9 cellular contexts compared by ENCODE assay signal in genomic region chr1:2547210-2548067, GRCh38. TPM values are rescaled to one million over a fixed set of nuclear protein-coding genes. Genes with fewer than 3 reads are reported as not detected.
A peak's percentile ranks its signal among the peaks of the same experiment; 100 is the strongest.
DNase-seq lines count a peak whose midpoint lies in the region; ATAC-seq, FAIRE-seq and TF ChIP-seq lines count a peak whose summit lies in the region.
"Had no signal": no experiment of that assay in that cellular context is flagged by ENCODE, and none has a peak within 500 bp of the region (broad histone marks: within the 10 kb centered on the region; RNA-seq: fewer than 3 reads in every experiment).

No MANE protein-coding gene starts in this region.

- in situ Hi-C loops in gastrocnemius medialis (cut with MboI; ENCODE audit: low sequenced_read_pairs in 4 of 4), result loop anchor here (10.0 to 25.0 kb wide), 2 partner anchors 133 to 335 kb away; partner anchors contain the start of gene PEX10 (in 4 of the 4)

- peaks cover 8% of the 10 kb centered on the region for H3K4me1 ChIP-seq in Caco-2
- H3K4me1 ChIP-seq in gastrocnemius medialis, result peaks cover 14 to 35% of the 10 kb centered on the region in 2 donors

- no peak for FAIRE-seq in GM19239 (lab: Jason Lieb, UNC)

- H3K9me3 Mint-ChIP-seq in Caco-2 (ENCODE audit: unreplicated experiment), result no peaks in the 10 kb centered on the region
- H3K9me3 Mint-ChIP-seq in activated CD4-positive, alpha-beta T cell treated with anti-CD3 and anti-CD28 coated beads, Interleukin-2, amount 10 ng/mL, durations not matched to agents 7 days and 5 days, result no peaks in the 10 kb centered on the region

- CTCF ChIA-PET in Caco-2 (lab: Charles Lee), result interaction anchor here (0.6 to 1.4 kb wide), 4 partner anchors 13 to 133 kb away, joined by 3 to 6 read pairs (median 4); partner anchors contain the start of gene PANK4
- CTCF ChIA-PET in activated CD4-positive, alpha-beta T cell treated with anti-CD3 and anti-CD28 coated beads, Interleukin-2, amount 10 ng/mL, durations not matched to agents 7 days and 5 days (lab: Charles Lee), result interaction anchor here (0.7 to 4.5 kb wide), 18 partner anchors 9 to 356 kb away, joined by 3 to 36 read pairs (median 5); partner anchors contain the start of genes FAAP20, PANK4, PEX10 and PRXL2B

- H3K36me3 Mint-ChIP-seq in Caco-2 (ENCODE audit: insufficient read depth, unreplicated experiment), result peaks cover 6% of the 10 kb centered on the region
- H3K36me3 Mint-ChIP-seq in activated CD4-positive, alpha-beta T cell treated with anti-CD3 and anti-CD28 coated beads, Interleukin-2, amount 10 ng/mL, durations not matched to agents 7 days and 5 days (ENCODE audit: low read depth), result no peaks in the 10 kb centered on the region

- H3K36me3 ChIP-seq in Caco-2 (ENCODE audit: control insufficient read depth, insufficient read depth, low read length) (no peaks in the 10 kb centered on the region), gastrocnemius medialis (no peaks in the 10 kb centered on the region)

- peak overlapping the region; percentile 85 for H3K4me3 Mint-ChIP-seq in Caco-2 (ENCODE audit: unreplicated experiment)
- H3K4me3 Mint-ChIP-seq in activated CD4-positive, alpha-beta T cell treated with anti-CD3 and anti-CD28 coated beads, Interleukin-2, amount 10 ng/mL, durations not matched to agents 7 days and 5 days, result peak overlapping the region; percentile 87

- POLR2A ChIA-PET in Caco-2 (lab: Charles Lee), result interaction anchor here (0.6 kb wide), 1 partner anchor 21 kb away, joined by 8 read pairs; the partner anchor contains the start of gene PANK4
- POLR2A ChIA-PET in activated CD4-positive, alpha-beta T cell treated with anti-CD3 and anti-CD28 coated beads, Interleukin-2, amount 10 ng/mL, durations not matched to agents 7 days and 5 days (lab: Charles Lee), result interaction anchor here (1.1 to 2.1 kb wide), 3 partner anchors 9 to 133 kb away, joined by 3 to 7 read pairs (median 5); partner anchors contain the start of gene TNFRSF14

- BruUV-seq in Caco-2 (replicated peaks; lab: Mats Ljungman, UMichigan), result no TSS peak

- peak; percentile 2 for ATAC-seq in HG03432 (IDR thresholded peaks at IDR 0.05; ENCODE audit: unreplicated experiment)
- peak in 1 of 2 donors; percentile 2 for ATAC-seq in gastrocnemius medialis
- ATAC-seq in HG03342 (IDR thresholded peaks at IDR 0.05; ENCODE audit: unreplicated experiment), result no peak

- H3K27ac ChIP-seq in gastrocnemius medialis, result peak overlapping the region; percentile 86 to 94 (median 88)

- TF ChIP-seq CTCF in Caco-2 (IDR thresholded peaks at IDR 0.05; ENCODE audit: insufficient read depth in 1 of 2, low read depth in 1 of 2, low read length in 1 of 2, severe bottlenecking in 1 of 2, unreplicated experiment in 1 of 2) (no peak), fibroblast of villous mesenchyme (IDR thresholded peaks at IDR 0.05; ENCODE audit: insufficient read depth, low read depth, low read length) (no peak), gastrocnemius medialis (IDR thresholded peaks at IDR 0.05 in 4 of 5, conservative IDR thresholded peaks at IDR 0.05 in 1 of 5) (no peak)

- H3K4me3 ChIP-seq in Caco-2 (ENCODE audit: low read depth, low read length) (peak overlapping the region; percentile 65), fibroblast of villous mesenchyme (ENCODE audit: low read depth, low read length) (peak overlapping the region; percentile 64), gastrocnemius medialis (peak overlapping the region; percentile 53 to 63 (median 56))

- no peak overlapping the region for H3K27ac Mint-ChIP-seq in Caco-2 (ENCODE audit: unreplicated experiment)
- H3K27ac Mint-ChIP-seq in activated CD4-positive, alpha-beta T cell treated with anti-CD3 and anti-CD28 coated beads, Interleukin-2, amount 10 ng/mL, durations not matched to agents 7 days and 5 days, result peak overlapping the region; percentile 97

- DNase-seq in Caco-2 (no peak), fibroblast of villous mesenchyme (ENCODE audit: low read depth) (no peak), gastrocnemius medialis (no peak), GM19239 (ENCODE audit: insufficient read length, low spot score) (no peak), Kasumi-1 (lab: John Stamatoyannopoulos, UW) (no peak)
- peak; percentile 63 for DNase-seq in activated CD4-positive, alpha-beta T cell treated with anti-CD3 and anti-CD28 coated beads, Interleukin-2, amount 10 ng/mL, durations not matched to agents 7 days and 5 days

- no peaks in the 10 kb centered on the region for H3K4me1 Mint-ChIP-seq in Caco-2 (ENCODE audit: low read depth, unreplicated experiment)
- H3K4me1 Mint-ChIP-seq in activated CD4-positive, alpha-beta T cell treated with anti-CD3 and anti-CD28 coated beads, Interleukin-2, amount 10 ng/mL, durations not matched to agents 7 days and 5 days, result peaks cover 37% of the 10 kb centered on the region

- no peaks in the 10 kb centered on the region for H3K27me3 Mint-ChIP-seq in Caco-2 (ENCODE audit: insufficient read depth, unreplicated experiment)
- H3K27me3 Mint-ChIP-seq in activated CD4-positive, alpha-beta T cell treated with anti-CD3 and anti-CD28 coated beads, Interleukin-2, amount 10 ng/mL, durations not matched to agents 7 days and 5 days, result no peaks in the 10 kb centered on the region

- H3K27me3 ChIP-seq in Caco-2 (replicated peaks; ENCODE audit: control insufficient read depth, insufficient read depth, low read length) (no peaks in the 10 kb centered on the region), gastrocnemius medialis (peaks cover 10 to 26% (median 25%) of the 10 kb centered on the region in 3 donors)

- TF ChIP-seq POLR2A in gastrocnemius medialis (IDR thresholded peaks at IDR 0.05), result peak in 1 of 2 donors; percentile 5

- H3K9me3 ChIP-seq in Caco-2 (no peaks in the 10 kb centered on the region), gastrocnemius medialis (no peaks in the 10 kb centered on the region)

- intact Hi-C loops in Caco-2 (cut with micrococcal nuclease; ENCODE audit: unreplicated experiment) (loop anchor here (1.0 kb wide), 1 partner anchor 133 kb away; no protein-coding TSS in a partner anchor), gastrocnemius medialis (cut with DNase I; ENCODE audit: low total_unique reads) (loop anchor here (1.0 to 10.0 kb wide), 5 partner anchors 19 to 350 kb away; no protein-coding TSS in a partner anchor)

RNA-seq across cellular contexts. Expression of gene TNFRSF14, which starts 8.7 kb away (rescaled TPM):
- total RNA-seq in Caco-2 (2022) (1.5 and 3.2 TPM in 2 replicates), fibroblast of villous mesenchyme (17.7 and 24.5 TPM in 2 replicates), gastrocnemius medialis (10 to 100 TPM in 1 of 4 donors, 1 to 10 TPM in 3; 3.4 to 11.5 (median 5.0) TPM)
- 100 to 1,000 TPM; 182 to 192 TPM for total RNA-seq in activated CD4-positive, alpha-beta T cell treated with anti-CD3 and anti-CD28 coated beads, Interleukin-2, amount 10 ng/mL, durations not matched to agents 7 days and 5 days

RNA-seq across cellular contexts. Expression of gene HES5, which starts 17.4 kb away (rescaled TPM):
- total RNA-seq in Caco-2 (2022) (not detected in 2 replicates), fibroblast of villous mesenchyme (under 0.01 TPM in 1 of 2 replicates, not detected in the other), gastrocnemius medialis (under 1 TPM in 1 of 4 donors, not detected in 3; 0.49 TPM)
- not detected for total RNA-seq in activated CD4-positive, alpha-beta T cell treated with anti-CD3 and anti-CD28 coated beads, Interleukin-2, amount 10 ng/mL, durations not matched to agents 7 days and 5 days
- total RNA-seq: M059J had no signal

RNA-seq across cellular contexts. Expression of gene PANK4, which starts 21.0 kb away (rescaled TPM):
- total RNA-seq in Caco-2 (2022), result 27.0 and 31.7 TPM in 2 replicates
- total RNA-seq in activated CD4-positive, alpha-beta T cell treated with anti-CD3 and anti-CD28 coated beads, Interleukin-2, amount 10 ng/mL, durations not matched to agents 7 days and 5 days, result 10 to 100 TPM; 66.6 to 76.6 TPM
- total RNA-seq in fibroblast of villous mesenchyme, result 23.8 and 27.6 TPM in 2 replicates
- total RNA-seq in gastrocnemius medialis, result 10 to 100 TPM; 27.5 to 54.2 (median 38.5) TPM

RNA-seq across cellular contexts. Expression of gene PRXL2B, which starts 39.1 kb away (rescaled TPM):
- 16.2 and 16.8 TPM in 2 replicates for total RNA-seq in Caco-2 (2022)
- total RNA-seq in activated CD4-positive, alpha-beta T cell treated with anti-CD3 and anti-CD28 coated beads, Interleukin-2, amount 10 ng/mL, durations not matched to agents 7 days and 5 days, result 10 to 100 TPM; 25.2 to 33.3 TPM
- 13.2 and 15.1 TPM in 2 replicates for total RNA-seq in fibroblast of villous mesenchyme
- total RNA-seq in gastrocnemius medialis, result 1 to 10 TPM in 2 of 4 donors, under 1 TPM in 2; 0.52 to 2.7 (median 1.1) TPM
